Comparison of ENCODE assay signal across 8 cellular contexts in the genomic region with DNA sequence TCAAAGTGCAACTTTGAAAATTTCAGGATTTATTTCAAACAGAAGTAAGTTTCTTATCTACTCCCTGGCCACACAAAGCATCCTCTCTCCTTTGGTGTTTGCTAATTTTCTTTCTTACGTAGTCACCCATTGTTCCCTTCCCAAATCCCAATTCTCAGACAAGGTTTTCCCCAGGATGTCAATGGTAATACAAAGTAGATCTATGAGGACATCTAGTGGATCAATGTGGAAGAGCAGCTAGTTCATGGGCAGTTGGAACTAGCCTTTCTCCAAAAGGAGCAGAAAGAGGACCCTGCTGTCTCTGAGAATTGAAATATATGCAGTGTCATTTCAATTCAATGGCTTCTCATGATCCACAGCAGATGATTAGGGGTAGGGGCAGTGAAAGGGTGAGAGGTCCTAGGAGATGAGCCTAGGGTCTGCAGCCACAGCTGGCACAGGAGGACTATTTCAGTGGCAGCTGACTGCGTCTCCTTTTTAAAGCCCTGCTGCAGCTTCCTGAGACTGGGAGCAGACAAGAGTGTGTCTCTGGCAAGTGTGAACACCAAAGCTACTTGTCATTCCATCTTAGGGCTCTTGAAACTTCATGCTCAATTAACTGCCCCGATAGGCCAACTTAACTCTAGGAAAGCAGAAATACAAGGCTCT.
DNase-seq lines count a peak whose midpoint lies in the region; ATAC-seq and TF ChIP-seq lines count a peak whose summit lies in the region.

No MANE protein-coding gene starts in this region.

- no peaks in the 10 kb centered on the region for H3K36me3 ChIP-seq in neutrophil

- H3K27me3 ChIP-seq in neutrophil, result peaks cover 45% of the 10 kb centered on the region

- no peaks in the 10 kb centered on the region for H3K4me1 ChIP-seq in neutrophil (ENCODE audit: control insufficient read depth in 1 of 2, insufficient read depth in 1 of 2, low read depth in 1 of 2, low read length in 1 of 2)

- TF ChIP-seq CTCF in RWPE1 (conservative IDR thresholded peaks at IDR 0.05; ENCODE audit: low read depth) (peak; percentile 83), neutrophil (IDR thresholded peaks at IDR 0.05) (peak; percentile 27)

- CTCF ChIA-PET in RWPE1 (lab: Yijun Ruan, JAX) (interaction anchor here (0.6 to 1.8 kb wide), 10 partner anchors 8 to 1565 kb away, joined by 3 to 12 read pairs (median 4); no protein-coding TSS in a partner anchor), T-cell (lab: Charles Lee) (interaction anchor here in 1 of 2 donors (1.3 kb wide), 1 partner anchor 37 kb away, joined by 5 read pairs; no protein-coding TSS in a partner anchor)

- no peaks in the 10 kb centered on the region for H3K36me3 Mint-ChIP-seq in T-cell
- H3K36me3 Mint-ChIP-seq in stimulated activated naive B cell treated with anti-CD40 and anti-IgM and Interleukin-4, amounts not matched to agents 10 μg/mL and 1 μg/mL and 100 μg/mL, for 72 hours, result peaks cover 0 to 2% of the 10 kb centered on the region in 2 donors

- H3K27me3 Mint-ChIP-seq in T-cell, result peaks cover 0 to 6% of the 10 kb centered on the region in 2 donors
- H3K27me3 Mint-ChIP-seq in stimulated activated naive B cell treated with anti-CD40 and anti-IgM and Interleukin-4, amounts not matched to agents 10 μg/mL and 1 μg/mL and 100 μg/mL, for 72 hours, result peaks cover 5 to 10% of the 10 kb centered on the region in 2 donors

- H3K27ac ChIP-seq in RWPE1, result no peak overlapping the region
- no peak overlapping the region for H3K27ac ChIP-seq in neutrophil

- H3K4me3 Mint-ChIP-seq in T-cell, result no peak overlapping the region
- H3K4me3 Mint-ChIP-seq in stimulated activated naive B cell treated with anti-CD40 and anti-IgM and Interleukin-4, amounts not matched to agents 10 μg/mL and 1 μg/mL and 100 μg/mL, for 72 hours, result no peak overlapping the region

- H3K9me3 Mint-ChIP-seq in T-cell, result no peaks in the 10 kb centered on the region
- H3K9me3 Mint-ChIP-seq in stimulated activated naive B cell treated with anti-CD40 and anti-IgM and Interleukin-4, amounts not matched to agents 10 μg/mL and 1 μg/mL and 100 μg/mL, for 72 hours, result peaks cover 0 to 2% of the 10 kb centered on the region in 2 donors

- peak; percentile 74 for DNase-seq in GM03348 (ENCODE audit: low spot score)
- peak; percentile 63 for DNase-seq in HT-29 (ENCODE audit: low spot score)
- DNase-seq in RWPE1 (ENCODE audit: low spot score), result peak; percentile 61
- peak; percentile 90 for DNase-seq in fibroblast of peridontal ligament (ENCODE audit: extremely low read depth)
- DNase-seq in T-cell, result no peak
- DNase-seq in stimulated activated naive B cell treated with anti-CD40 and anti-IgM and Interleukin-4, amounts not matched to agents 10 μg/mL and 1 μg/mL and 100 μg/mL, for 72 hours, result no peak

- POLR2A ChIA-PET in RWPE1 (lab: Yijun Ruan, JAX; ENCODE audit: low non-redundant PET) (no interaction called here), T-cell (lab: Charles Lee) (no interaction called here)

- H3K27ac Mint-ChIP-seq in T-cell, result no peak overlapping the region
- no peak overlapping the region for H3K27ac Mint-ChIP-seq in stimulated activated naive B cell treated with anti-CD40 and anti-IgM and Interleukin-4, amounts not matched to agents 10 μg/mL and 1 μg/mL and 100 μg/mL, for 72 hours

- H3K4me3 ChIP-seq in neutrophil (ENCODE audit: low read depth in 1 of 2, low read length in 1 of 2), result no peak overlapping the region

- no peaks in the 10 kb centered on the region for H3K4me1 Mint-ChIP-seq in T-cell
- peaks cover 12 to 14% of the 10 kb centered on the region in 2 donors for H3K4me1 Mint-ChIP-seq in stimulated activated naive B cell treated with anti-CD40 and anti-IgM and Interleukin-4, amounts not matched to agents 10 μg/mL and 1 μg/mL and 100 μg/mL, for 72 hours

- no peaks in the 10 kb centered on the region for H3K9me3 ChIP-seq in neutrophil

- ATAC-seq in GM21723 (IDR thresholded peaks at IDR 0.05; ENCODE audit: unreplicated experiment) (no peak), T-cell (replicated peaks in 1 of 4) (no peak)
- no peak for ATAC-seq in stimulated activated naive B cell treated with anti-CD40 and anti-IgM and Interleukin-4, amounts not matched to agents 10 μg/mL and 1 μg/mL and 100 μg/mL, for 72 hours (replicated peaks)

Comparison
In these comparisons a context has a peak if more than half of its experiments do, and no peak if none do; other contexts are left out.
1. DNase-seq: peak in GM03348 (single experiment), HT-29 (single experiment), RWPE1 (single experiment) and fibroblast of peridontal ligament (single experiment); none in T-cell (0 of 34) and stimulated activated naive B cell treated with anti-CD40 and anti-IgM and Interleukin-4, amounts not matched to agents 10 μg/mL and 1 μg/mL and 100 μg/mL, for 72 hours (single experiment).